21 cellular contexts compared by ENCODE assay signal in genomic region chr3:98555025-98555379, GRCh38. TPM values are rescaled to one million over a fixed set of nuclear protein-coding genes. Genes with fewer than 3 reads are reported as not detected.
DNase-seq lines count a peak whose midpoint lies in the region; ATAC-seq and TF ChIP-seq lines count a peak whose summit lies in the region.
"Had no signal": no experiment of that assay in that cellular context is flagged by ENCODE, and none has a peak within 500 bp of the region (broad histone marks: within the 10 kb centered on the region; RNA-seq: fewer than 3 reads in every experiment).

No MANE protein-coding gene starts in this region.

- H3K9me3 ChIP-seq in smooth muscle cell (replicated peaks; ENCODE audit: low read depth) = no peaks in the 10 kb centered on the region
- H3K9me3 ChIP-seq: body of pancreas, left lung, ovary, upper lobe of right lung had no signal

- no peak overlapping the region for H2AFZ ChIP-seq in smooth muscle cell (ENCODE audit: low read depth)

- no peak overlapping the region for H3K4me3 ChIP-seq in smooth muscle cell
- H3K4me3 ChIP-seq: body of pancreas, coronary artery, left lung, ovary, upper lobe of right lung had no signal

- H3K4me1 Mint-ChIP-seq in activated T-cell treated with anti-CD3 and anti-CD28 coated beads, Interleukin-2, amount 50 U/mL, for 24 hours (ENCODE audit: low read depth) = peaks cover 93% of the 10 kb centered on the region
- H3K4me1 Mint-ChIP-seq in activated CD8-positive, alpha-beta T cell treated with anti-CD3 and anti-CD28 coated beads, Interleukin-2, amount 10 ng/mL, durations not matched to agents 7 days and 5 days (ENCODE audit: low read depth) = peaks cover 91% of the 10 kb centered on the region

- H3F3A ChIP-seq in smooth muscle cell (ENCODE audit: low read depth) = no peaks in the 10 kb centered on the region

- WGBS in smooth muscle cell (ENCODE audit: low lambda C conversion rate) = 60% methylated on average over 4 of the region's 4 CpGs

- H4K20me1 ChIP-seq in smooth muscle cell (ENCODE audit: low read depth) = no peaks in the 10 kb centered on the region

- no peak overlapping the region for H3K4me2 ChIP-seq in smooth muscle cell

- H3K9me3 Mint-ChIP-seq in activated T-cell treated with anti-CD3 and anti-CD28 coated beads, Interleukin-2, amount 50 U/mL, for 24 hours = peaks cover 2% of the 10 kb centered on the region
- peaks cover 11% of the 10 kb centered on the region for H3K9me3 Mint-ChIP-seq in activated CD8-positive, alpha-beta T cell treated with anti-CD3 and anti-CD28 coated beads, Interleukin-2, amount 10 ng/mL, durations not matched to agents 7 days and 5 days (ENCODE audit: insufficient read depth)

- no peaks in the 10 kb centered on the region for H3K27me3 Mint-ChIP-seq in activated T-cell treated with anti-CD3 and anti-CD28 coated beads, Interleukin-2, amount 50 U/mL, for 24 hours
- no peaks in the 10 kb centered on the region for H3K27me3 Mint-ChIP-seq in activated CD8-positive, alpha-beta T cell treated with anti-CD3 and anti-CD28 coated beads, Interleukin-2, amount 10 ng/mL, durations not matched to agents 7 days and 5 days (ENCODE audit: low read depth)

- no peak for ATAC-seq in activated CD8-positive, alpha-beta T cell treated with anti-CD3 and anti-CD28 coated beads, Interleukin-2, amount 10 ng/mL, durations not matched to agents 7 days and 5 days
- no peak for ATAC-seq in GM18511 (IDR thresholded peaks at IDR 0.05; ENCODE audit: unreplicated experiment)
- ATAC-seq: body of pancreas, left lung, upper lobe of right lung had no signal

- H3K9ac ChIP-seq in smooth muscle cell (ENCODE audit: low read depth) = no peak overlapping the region

- H3K4me1 ChIP-seq in smooth muscle cell (ENCODE audit: low read depth) = no peaks in the 10 kb centered on the region
- H3K4me1 ChIP-seq: body of pancreas, upper lobe of right lung had no signal

- peaks cover 39% of the 10 kb centered on the region for H3K36me3 Mint-ChIP-seq in activated T-cell treated with anti-CD3 and anti-CD28 coated beads, Interleukin-2, amount 50 U/mL, for 24 hours (ENCODE audit: low read depth)
- peaks cover 65% of the 10 kb centered on the region for H3K36me3 Mint-ChIP-seq in activated CD8-positive, alpha-beta T cell treated with anti-CD3 and anti-CD28 coated beads, Interleukin-2, amount 10 ng/mL, durations not matched to agents 7 days and 5 days (ENCODE audit: low read depth)

- no peak for DNase-seq in activated T-cell treated with anti-CD3 and anti-CD28 coated beads, Interleukin-2, amount 50 U/mL, for 24 hours
- no peak for DNase-seq in activated T-cell treated with anti-CD3 and anti-CD28 coated beads, Interleukin-2, amount 50 U/mL, for 1 hour
- peak; percentile 90 for DNase-seq in M059J (ENCODE audit: low read depth)
- DNase-seq in activated CD8-positive, alpha-beta T cell treated with anti-CD3 and anti-CD28 coated beads, Interleukin-2, amount 10 ng/mL, durations not matched to agents 7 days and 5 days = no peak
- DNase-seq in smooth muscle cell (lab: John Stamatoyannopoulos, UW; ENCODE audit: unreplicated experiment) = no peak
- no peak for DNase-seq in cortex of kidney (lab: John Stamatoyannopoulos, UW)
- DNase-seq in SKM-1 treated with dmso at 0.1 percent for 144 hours (lab: John Stamatoyannopoulos, UW; ENCODE audit: unreplicated experiment) = no peak
- DNase-seq: body of pancreas; left lung; NCI-H1105 treated with DMSO at 0.1 percent for 48 hours; NCI-H2171; NCI-H774; ovary; stimulated activated CD4-positive, alpha-beta T cell treated with anti-CD3 and anti-CD28 coated beads, Interleukin-4, amount 100 ng/mL, for 4 hours; upper lobe of right lung had no signal

- H3K27me3 ChIP-seq in smooth muscle cell (ENCODE audit: low read depth) = no peaks in the 10 kb centered on the region
- H3K27me3 ChIP-seq: body of pancreas, left lung, ovary had no signal

- TF ChIP-seq CTCF in smooth muscle cell (IDR thresholded peaks at IDR 0.05; ENCODE audit: borderline replicate concordance, insufficient read depth, poor library complexity, severe bottlenecking) = no peak

- H3K36me3 ChIP-seq in smooth muscle cell (ENCODE audit: low read depth) = no peaks in the 10 kb centered on the region
- H3K36me3 ChIP-seq: left lung, ovary, upper lobe of right lung had no signal

- POLR2A ChIA-PET in activated CD8-positive, alpha-beta T cell treated with anti-CD3 and anti-CD28 coated beads, Interleukin-2, amount 10 ng/mL, durations not matched to agents 7 days and 5 days (lab: Charles Lee) = interaction anchor here (0.5 to 11.8 kb wide), 8 partner anchors 10 to 550 kb away, joined by 3 to 217 read pairs (median 48); partner anchors contain the start of genes CLDND1, CPOX and GPR15

- peak overlapping the region; percentile 98 for H3K27ac Mint-ChIP-seq in activated T-cell treated with anti-CD3 and anti-CD28 coated beads, Interleukin-2, amount 50 U/mL, for 24 hours
- peak overlapping the region; percentile 97 for H3K27ac Mint-ChIP-seq in activated CD8-positive, alpha-beta T cell treated with anti-CD3 and anti-CD28 coated beads, Interleukin-2, amount 10 ng/mL, durations not matched to agents 7 days and 5 days

- no peaks in the 10 kb centered on the region for H3K79me2 ChIP-seq in smooth muscle cell (ENCODE audit: low read depth)

- CTCF ChIA-PET in activated CD8-positive, alpha-beta T cell treated with anti-CD3 and anti-CD28 coated beads, Interleukin-2, amount 10 ng/mL, durations not matched to agents 7 days and 5 days (lab: Charles Lee) = interaction anchor here (2.5 to 6.6 kb wide), 6 partner anchors 9 to 33 kb away, joined by 10 to 36 read pairs (median 22); partner anchors contain the start of gene CLDND1

- H3K27ac ChIP-seq in smooth muscle cell (ENCODE audit: low read depth) = peak overlapping the region; percentile 76
- H3K27ac ChIP-seq: body of pancreas, coronary artery, left lung, ovary, upper lobe of right lung had no signal

- peak overlapping the region; percentile 81 for H3K4me3 Mint-ChIP-seq in activated T-cell treated with anti-CD3 and anti-CD28 coated beads, Interleukin-2, amount 50 U/mL, for 24 hours
- peak overlapping the region; percentile 89 for H3K4me3 Mint-ChIP-seq in activated CD8-positive, alpha-beta T cell treated with anti-CD3 and anti-CD28 coated beads, Interleukin-2, amount 10 ng/mL, durations not matched to agents 7 days and 5 days

RNA-seq across cellular contexts. Expression of gene GPR15, which starts 23.2 kb away (rescaled TPM):
- 27.8 and 41.3 TPM in 2 replicates for total RNA-seq in M059J (2014; rRNA removed; shearing (Covaris generic))
- 10 to 100 TPM; 18.9 to 19.7 TPM for total RNA-seq in activated CD8-positive, alpha-beta T cell treated with anti-CD3 and anti-CD28 coated beads, Interleukin-2, amount 10 ng/mL, durations not matched to agents 7 days and 5 days
- total RNA-seq in smooth muscle cell = not detected in 2 replicates
- not detected in 2 replicates for polyA plus RNA-seq in smooth muscle cell
- total RNA-seq: body of pancreas, epithelial cell of proximal tubule, H1, skeletal muscle tissue had no signal
- polyA plus RNA-seq: H1, ovary had no signal

RNA-seq across cellular contexts. Expression of gene CLDND1, which starts 32.3 kb away (rescaled TPM):
- 269 and 350 TPM in 2 replicates for total RNA-seq in M059J (2014; rRNA removed; shearing (Covaris generic))
- 100 to 1,000 TPM; 410 to 414 TPM for total RNA-seq in activated CD8-positive, alpha-beta T cell treated with anti-CD3 and anti-CD28 coated beads, Interleukin-2, amount 10 ng/mL, durations not matched to agents 7 days and 5 days
- total RNA-seq in smooth muscle cell = 161 and 179 TPM in 2 replicates
- polyA plus RNA-seq in smooth muscle cell = 99.9 and 111 TPM in 2 replicates

RNA-seq across cellular contexts. Expression of gene CPOX, which starts 38.4 kb away (rescaled TPM):
- 68.9 and 94.6 TPM in 2 replicates for total RNA-seq in M059J (2014; rRNA removed; shearing (Covaris generic))
- total RNA-seq in activated CD8-positive, alpha-beta T cell treated with anti-CD3 and anti-CD28 coated beads, Interleukin-2, amount 10 ng/mL, durations not matched to agents 7 days and 5 days = 10 to 100 TPM; 63.8 to 65.3 TPM
- 42.8 and 44.8 TPM in 2 replicates for total RNA-seq in smooth muscle cell
- 19.3 and 25.8 TPM in 2 replicates for polyA plus RNA-seq in smooth muscle cell

RNA-seq across cellular contexts. Expression of gene OR5K2, which starts 57.5 kb away (rescaled TPM):
- total RNA-seq in M059J (2014; rRNA removed; shearing (Covaris generic)) = not detected in 2 replicates
- total RNA-seq in activated CD8-positive, alpha-beta T cell treated with anti-CD3 and anti-CD28 coated beads, Interleukin-2, amount 10 ng/mL, durations not matched to agents 7 days and 5 days = not detected
- not detected in 2 replicates for total RNA-seq in smooth muscle cell
- polyA plus RNA-seq in smooth muscle cell = not detected in 2 replicates
- total RNA-seq: body of pancreas, epithelial cell of proximal tubule, H1, left lung, mucosa of gallbladder, ovary, skeletal muscle tissue, upper lobe of right lung had no signal
- polyA plus RNA-seq: H1, ovary had no signal

Comparison
In these comparisons a context has a peak if more than half of its experiments do, and no peak if none do; other contexts are left out.
1. RNA of gene GPR15, which starts 23.2 kb away (total RNA-seq): 27.8 to 41.3 TPM in M059J and 18.9 to 19.7 TPM in activated CD8-positive, alpha-beta T cell treated with anti-CD3 and anti-CD28 coated beads, Interleukin-2, amount 10 ng/mL, durations not matched to agents 7 days and 5 days; not detected in smooth muscle cell; every median in the first group is over 10 times any median in the second.